Comparison of ENCODE assay signal across 10 cellular contexts in the genomic region with DNA sequence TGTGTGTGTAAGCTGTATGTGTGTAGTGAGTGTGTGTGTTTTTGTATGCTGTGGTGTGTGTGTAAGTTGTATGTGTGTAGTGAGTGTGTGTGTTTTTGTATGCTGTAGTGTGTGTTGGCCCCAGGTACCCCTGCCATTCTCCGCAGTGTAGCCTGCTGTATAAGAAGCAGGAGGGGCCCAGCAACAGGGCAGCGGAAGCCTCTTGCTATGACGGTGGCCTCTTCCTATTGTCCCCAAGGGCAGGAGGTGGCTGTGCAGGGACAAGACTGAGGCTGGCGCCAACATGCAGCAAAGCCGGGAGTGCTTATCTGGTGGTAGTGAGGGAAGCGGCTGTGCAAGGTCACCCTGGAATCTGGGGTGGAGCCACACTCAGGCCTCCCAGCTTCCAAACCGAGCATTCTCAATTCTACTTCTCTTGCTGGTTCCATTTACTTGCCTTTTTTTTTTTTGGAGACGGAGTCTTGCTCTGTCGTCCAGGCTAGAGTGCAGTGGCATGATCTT. TPM values are rescaled to one million over a fixed set of nuclear protein-coding genes. Genes with fewer than 3 reads are reported as not detected.
DNase-seq lines count a peak whose midpoint lies in the region; ATAC-seq and TF ChIP-seq lines count a peak whose summit lies in the region.
"Had no signal": no experiment of that assay in that cellular context is flagged by ENCODE, and none has a peak within 500 bp of the region (broad histone marks: within the 10 kb centered on the region; RNA-seq: fewer than 3 reads in every experiment).

No MANE protein-coding gene starts in this region.

- no peak overlapping the region for H3K4me3 ChIP-seq in choroid plexus epithelial cell (ENCODE audit: low read depth, low read length)
- H3K4me3 ChIP-seq in right lobe of liver = no peak overlapping the region
- H3K4me3 ChIP-seq in vagina = no peak overlapping the region

- no peaks in the 10 kb centered on the region for H3K9me3 Mint-ChIP-seq in activated T-cell treated with anti-CD3 and anti-CD28 coated beads, Interleukin-2, amount 50 U/mL, for 24 hours
- no peaks in the 10 kb centered on the region for H3K9me3 Mint-ChIP-seq in activated T-cell treated with anti-CD3 and anti-CD28 coated beads, Interleukin-2, amount 50 U/mL, for 4 hours
- H3K9me3 Mint-ChIP-seq: naive thymus-derived CD8-positive, alpha-beta T cell; stimulated activated naive CD8-positive, alpha-beta T cell treated with anti-CD3 and anti-CD28 coated beads, Interleukin-15, Interleukin-2, amounts not matched to agents 100 ng/mL and 50 ng/mL, for 24 hours had no signal

- H3K27ac Mint-ChIP-seq in activated T-cell treated with anti-CD3 and anti-CD28 coated beads, Interleukin-2, amount 50 U/mL, for 24 hours = no peak overlapping the region
- H3K27ac Mint-ChIP-seq: stimulated activated naive CD8-positive, alpha-beta T cell treated with anti-CD3 and anti-CD28 coated beads, Interleukin-15, Interleukin-2, amounts not matched to agents 100 ng/mL and 50 ng/mL, for 24 hours had no signal

- no peak overlapping the region for H3K4me3 Mint-ChIP-seq in activated T-cell treated with anti-CD3 and anti-CD28 coated beads, Interleukin-2, amount 50 U/mL, for 24 hours
- no peak overlapping the region for H3K4me3 Mint-ChIP-seq in activated T-cell treated with anti-CD3 and anti-CD28 coated beads, Interleukin-2, amount 50 U/mL, for 4 hours
- H3K4me3 Mint-ChIP-seq: naive thymus-derived CD8-positive, alpha-beta T cell; stimulated activated naive CD8-positive, alpha-beta T cell treated with anti-CD3 and anti-CD28 coated beads, Interleukin-15, Interleukin-2, amounts not matched to agents 100 ng/mL and 50 ng/mL, for 24 hours had no signal

- H3K36me3 Mint-ChIP-seq in activated T-cell treated with anti-CD3 and anti-CD28 coated beads, Interleukin-2, amount 50 U/mL, for 24 hours (ENCODE audit: low read depth) = no peaks in the 10 kb centered on the region
- no peaks in the 10 kb centered on the region for H3K36me3 Mint-ChIP-seq in activated T-cell treated with anti-CD3 and anti-CD28 coated beads, Interleukin-2, amount 50 U/mL, for 4 hours (ENCODE audit: insufficient read depth)
- H3K36me3 Mint-ChIP-seq: naive thymus-derived CD8-positive, alpha-beta T cell had no signal

- peaks cover 0 to 35% (median 3%) of the 10 kb centered on the region in 4 donors for H3K4me1 ChIP-seq in right lobe of liver
- peaks cover 27% of the 10 kb centered on the region for H3K4me1 ChIP-seq in vagina

- TF ChIP-seq POLR2A in right lobe of liver (IDR thresholded peaks at IDR 0.05) (no peak), vagina (IDR thresholded peaks at IDR 0.05) (no peak)

- TF ChIP-seq CTCF in choroid plexus epithelial cell (conservative IDR thresholded peaks at IDR 0.05; ENCODE audit: low read depth, low read length) = no peak
- TF ChIP-seq CTCF in right lobe of liver (IDR thresholded peaks at IDR 0.05) = no peak
- no peak for TF ChIP-seq CTCF in vagina (IDR thresholded peaks at IDR 0.05)

- H3K9me3 ChIP-seq in right lobe of liver = no peaks in the 10 kb centered on the region
- H3K9me3 ChIP-seq in vagina = no peaks in the 10 kb centered on the region

- peak; percentile 34 for DNase-seq in activated T-cell treated with anti-CD3 and anti-CD28 coated beads, Interleukin-2, amount 50 U/mL, for 24 hours
- DNase-seq in activated T-cell treated with anti-CD3 and anti-CD28 coated beads, Interleukin-2, amount 50 U/mL, for 4 hours = no peak
- DNase-seq in choroid plexus epithelial cell (ENCODE audit: low read depth) (peak; percentile 26), right lobe of liver (peak; percentile 76 to 88 (median 80)), vagina (ENCODE audit: extremely low spot score in 2 of 2) (no peak), NCI-H524 treated with DMSO at 0.1 percent for 48 hours (lab: John Stamatoyannopoulos, UW) (no peak)
- DNase-seq in stimulated activated CD4-positive, alpha-beta T cell treated with anti-CD3 and anti-CD28 coated beads, Interleukin-15, amount 100 ng/mL, for 24 hours = no peak

- 23% methylated on average over 6 of the region's 9 CpGs for WGBS in right lobe of liver (ENCODE audit: insufficient coverage, low coverage, low lambda C conversion rate, missing lambda C conversion rate)

- ATAC-seq in activated T-cell treated with anti-CD3 and anti-CD28 coated beads, Interleukin-2, amount 50 U/mL, for 4 hours = no peak
- ATAC-seq in right lobe of liver (peak; percentile 81 to 86 (median 84)), GM19324 (IDR thresholded peaks at IDR 0.05; ENCODE audit: low FRiP score, unreplicated experiment) (no peak)

- peak overlapping the region in 1 of 3 donors; percentile 50 for H3K27ac ChIP-seq in right lobe of liver
- peak overlapping the region; percentile 11 for H3K27ac ChIP-seq in vagina

- H3K27me3 ChIP-seq in right lobe of liver = no peaks in the 10 kb centered on the region
- H3K27me3 ChIP-seq in vagina = no peaks in the 10 kb centered on the region

- peaks cover 29% of the 10 kb centered on the region for H3K4me1 Mint-ChIP-seq in activated T-cell treated with anti-CD3 and anti-CD28 coated beads, Interleukin-2, amount 50 U/mL, for 24 hours (ENCODE audit: low read depth)
- H3K4me1 Mint-ChIP-seq in activated T-cell treated with anti-CD3 and anti-CD28 coated beads, Interleukin-2, amount 50 U/mL, for 4 hours (ENCODE audit: low read depth) = peaks cover 30% of the 10 kb centered on the region

- H3K27me3 Mint-ChIP-seq in activated T-cell treated with anti-CD3 and anti-CD28 coated beads, Interleukin-2, amount 50 U/mL, for 24 hours = no peaks in the 10 kb centered on the region
- H3K27me3 Mint-ChIP-seq in activated T-cell treated with anti-CD3 and anti-CD28 coated beads, Interleukin-2, amount 50 U/mL, for 4 hours (ENCODE audit: low read depth) = no peaks in the 10 kb centered on the region
- H3K27me3 Mint-ChIP-seq: naive thymus-derived CD8-positive, alpha-beta T cell; stimulated activated naive CD8-positive, alpha-beta T cell treated with anti-CD3 and anti-CD28 coated beads, Interleukin-15, Interleukin-2, amounts not matched to agents 100 ng/mL and 50 ng/mL, for 24 hours had no signal

- intact Hi-C loops in right lobe of liver (cut with DNase I) (no loop called here), vagina (cut with DNase I) (no loop called here)

- H3K36me3 ChIP-seq in right lobe of liver = no peaks in the 10 kb centered on the region
- no peaks in the 10 kb centered on the region for H3K36me3 ChIP-seq in vagina

RNA-seq across cellular contexts. Expression of a gene that starts 5.1 kb away (rescaled TPM):
- not detected for total RNA-seq in activated T-cell treated with anti-CD3 and anti-CD28 coated beads, Interleukin-2, amount 50 U/mL, for 4 hours
- total RNA-seq in right lobe of liver = 1 to 10 TPM in 1 of 6 experiments, under 1 TPM in 5; 0.37 to 1.4 (median 0.84) TPM
- 0.49 TPM for total RNA-seq in vagina
- total RNA-seq: naive thymus-derived CD8-positive, alpha-beta T cell had no signal

RNA-seq across cellular contexts. Expression of a gene that starts 8.4 kb away (rescaled TPM):
- total RNA-seq in activated T-cell treated with anti-CD3 and anti-CD28 coated beads, Interleukin-2, amount 50 U/mL, for 4 hours = not detected
- total RNA-seq in right lobe of liver (1 to 10 TPM in 3 of 6 experiments, under 1 TPM in 3; 0.40 to 1.4 (median 0.98) TPM), vagina (5.4 TPM)
- total RNA-seq: naive thymus-derived CD8-positive, alpha-beta T cell had no signal

RNA-seq across cellular contexts. Expression of a gene that starts 43.6 kb away (rescaled TPM):
- not detected for total RNA-seq in activated T-cell treated with anti-CD3 and anti-CD28 coated beads, Interleukin-2, amount 50 U/mL, for 4 hours
- total RNA-seq in right lobe of liver = not detected
- total RNA-seq in vagina = not detected
- total RNA-seq: naive thymus-derived CD8-positive, alpha-beta T cell had no signal

RNA-seq across cellular contexts. Expression of a gene that starts 44.2 kb away (rescaled TPM):
- not detected for total RNA-seq in activated T-cell treated with anti-CD3 and anti-CD28 coated beads, Interleukin-2, amount 50 U/mL, for 4 hours
- total RNA-seq in right lobe of liver (not detected), vagina (not detected)
- total RNA-seq: naive thymus-derived CD8-positive, alpha-beta T cell had no signal

Comparison
In these comparisons a context has a peak if more than half of its experiments do, and no peak if none do; other contexts are left out.
1. DNase-seq: peak in activated T-cell treated with anti-CD3 and anti-CD28 coated beads, Interleukin-2, amount 50 U/mL, for 24 hours (single experiment), choroid plexus epithelial cell (single experiment) and right lobe of liver (3 of 3); none in activated T-cell treated with anti-CD3 and anti-CD28 coated beads, Interleukin-2, amount 50 U/mL, for 4 hours (single experiment), vagina (0 of 2), NCI-H524 treated with DMSO at 0.1 percent for 48 hours (single experiment) and stimulated activated CD4-positive, alpha-beta T cell treated with anti-CD3 and anti-CD28 coated beads, Interleukin-15, amount 100 ng/mL, for 24 hours (single experiment).
2. ATAC-seq: peak in right lobe of liver (4 of 4); none in activated T-cell treated with anti-CD3 and anti-CD28 coated beads, Interleukin-2, amount 50 U/mL, for 4 hours (0 of 2) and GM19324 (single experiment).